Comparison of ENCODE assay signal across 1 cellular context in genomic region chr2:240953426-240954425, GRCh38.
TF ChIP-seq lines count a peak whose summit lies in the region.

No MANE protein-coding gene starts in this region.

TF ChIP-seq in IMR-90, 13 proteins besides CTCF, POLR2A, EP300 and RAD21 (continued from another document):
- TF ChIP-seq USF2 (IDR thresholded peaks at IDR 0.05; ENCODE audit: low read depth, low read length) (no peak), MXI1 (IDR thresholded peaks at IDR 0.05; ENCODE audit: borderline replicate concordance, low read depth, low read length) (no peak), SMC3 (IDR thresholded peaks at IDR 0.05; ENCODE audit: low read depth, low read length) (no peak), CHD1 (IDR thresholded peaks at IDR 0.05; ENCODE audit: low read depth, low read length) (no peak), MAFK (IDR thresholded peaks at IDR 0.05; ENCODE audit: low read depth, low read length) (no peak), RCOR1 (IDR thresholded peaks at IDR 0.05; ENCODE audit: insufficient replicate concordance, low read length) (no peak), CEBPB (IDR thresholded peaks at IDR 0.05; ENCODE audit: low read depth, low read length) (no peak), RFX5 (IDR thresholded peaks at IDR 0.05; ENCODE audit: low read depth, low read length) (no peak), NFE2L2 (IDR thresholded peaks at IDR 0.05; ENCODE audit: low read depth, low read length) (no peak)
- TF ChIP-seq, protein P1, sequence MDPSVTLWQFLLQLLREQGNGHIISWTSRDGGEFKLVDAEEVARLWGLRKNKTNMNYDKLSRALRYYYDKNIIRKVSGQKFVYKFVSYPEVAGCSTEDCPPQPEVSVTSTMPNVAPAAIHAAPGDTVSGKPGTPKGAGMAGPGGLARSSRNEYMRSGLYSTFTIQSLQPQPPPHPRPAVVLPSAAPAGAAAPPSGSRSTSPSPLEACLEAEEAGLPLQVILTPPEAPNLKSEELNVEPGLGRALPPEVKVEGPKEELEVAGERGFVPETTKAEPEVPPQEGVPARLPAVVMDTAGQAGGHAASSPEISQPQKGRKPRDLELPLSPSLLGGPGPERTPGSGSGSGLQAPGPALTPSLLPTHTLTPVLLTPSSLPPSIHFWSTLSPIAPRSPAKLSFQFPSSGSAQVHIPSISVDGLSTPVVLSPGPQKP (IDR thresholded peaks at IDR 0.05; ENCODE audit: borderline replicate concordance, low read depth, low read length), result no peak
